Comparison of ENCODE assay signal across 8 cellular contexts in the genomic region with DNA sequence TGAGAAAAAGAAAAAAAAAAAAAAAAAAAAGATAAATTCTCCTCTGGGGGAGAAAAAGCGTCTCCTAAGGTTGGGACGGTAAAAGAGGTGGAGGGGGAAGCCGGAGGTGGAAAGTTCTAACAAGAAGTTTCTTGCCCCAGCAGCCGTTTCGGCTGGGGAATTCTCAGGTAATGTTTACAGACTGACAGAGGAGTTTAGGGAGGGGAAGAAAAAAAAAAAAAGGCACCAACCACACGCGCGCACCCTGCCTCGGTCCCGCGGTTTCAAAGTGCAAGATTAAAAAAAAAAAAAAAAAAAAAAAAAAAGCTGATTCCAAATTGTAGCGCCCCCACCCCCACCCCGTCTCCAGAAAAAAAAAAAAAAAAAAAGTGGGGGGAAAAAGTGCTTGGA. TPM values are rescaled to one million over a fixed set of nuclear protein-coding genes. Genes with fewer than 3 reads are reported as not detected.
DNase-seq lines count a peak whose midpoint lies in the region; ATAC-seq, FAIRE-seq and TF ChIP-seq lines count a peak whose summit lies in the region.

No MANE protein-coding gene starts in this region.

- WGBS in adrenal gland, 4 donors = 0% methylated on average over 11 to 13 of the region's 13 CpGs
- under 1% methylated on average over 13 of the region's 13 CpGs for WGBS in HepG2 (ENCODE audit: low lambda C conversion rate)
- 0% methylated on average over 13 of the region's 13 CpGs for WGBS in suprapubic skin

- H3K9ac ChIP-seq in HepG2 (ENCODE audit: insufficient read depth, low read depth, low read length) = peak overlapping the region; percentile 97

- H3K4me1 ChIP-seq in adrenal gland (replicated peaks in 1 of 2) (peaks cover 17 to 58% of the 10 kb centered on the region in 2 donors), HepG2 (ENCODE audit: insufficient read depth, low read length) (peaks cover 60% of the 10 kb centered on the region), suprapubic skin (peaks cover 76% of the 10 kb centered on the region)

- no peak for FAIRE-seq in HepG2 (lab: Jason Lieb, UNC)

- H3K4me3 ChIP-seq in AG04449 (ENCODE audit: low read depth, low read length) (peak overlapping the region; percentile 82), MG63 (peak overlapping the region; percentile 94), adrenal gland (peak overlapping the region in 3 of 4 donors; percentile 22 to 67 (median 67)), HepG2 (replicated peaks in 1 of 3; ENCODE audit: insufficient read depth in 1 of 3, low read depth in 2 of 3, low read length in 3 of 3) (peak overlapping the region; percentile 91 to 97 (median 94)), suprapubic skin (peak overlapping the region; percentile 87)

- ATAC-seq in HepG2 (no peak), GM18867 (IDR thresholded peaks at IDR 0.05; ENCODE audit: unreplicated experiment) (no peak), omental fat pad (ENCODE audit: low FRiP score) (no peak)

- no TSS peak for BruUV-seq in HepG2 (replicated peaks; lab: Mats Ljungman, UMichigan)

- peaks cover 8% of the 10 kb centered on the region for H4K20me1 ChIP-seq in HepG2 (ENCODE audit: insufficient read depth, low read length)

- in situ Hi-C loops in HepG2 (cut with HindIII; ENCODE audit: extremely low pct_ligation_motif_present, low pct_unique_long_range_greater_than_20kb) = loop anchor here (5.0 kb wide), 2 partner anchors 65 to 90 kb away; no protein-coding TSS in a partner anchor

- no peak for TF ChIP-seq RAD21 in HepG2 (CRISPR knock-in tag; IDR thresholded peaks at IDR 0.05)

- intact Hi-C loops in adrenal gland (cut with DNase I) (loop anchor here (10.0 kb wide), 2 partner anchors 73 to 303 kb away; no protein-coding TSS in a partner anchor), HepG2 (cut with micrococcal nuclease; ENCODE audit: unreplicated experiment) (loop anchor here (5.0 kb wide), 1 partner anchor 140 kb away; no protein-coding TSS in a partner anchor)

- H3K27me3 ChIP-seq in MG63 (no peaks in the 10 kb centered on the region), adrenal gland (no peaks in the 10 kb centered on the region), HepG2 (ENCODE audit: control insufficient read depth in 1 of 2, insufficient read depth in 2 of 2, low read length in 2 of 2) (peaks cover 0 to 3% of the 10 kb centered on the region in 2 experiments; a peak in 1 of 5 replicates), suprapubic skin (no peaks in the 10 kb centered on the region)

- CTCF ChIA-PET in AG04449 (lab: Yijun Ruan, JAX) (interaction anchor here (1.0 to 7.7 kb wide), 11 partner anchors 14 to 594 kb away, joined by 3 to 86 read pairs (median 5); no protein-coding TSS in a partner anchor), HepG2 (lab: Yijun Ruan, JAX; ENCODE audit: low intra/inter-chr PET ratio, low total read pairs) (no interaction called here)

- H3K9me3 ChIP-seq in MG63 (no peaks in the 10 kb centered on the region), adrenal gland (replicated peaks in 1 of 3) (no peaks in the 10 kb centered on the region), HepG2 (ENCODE audit: low read length) (no peaks in the 10 kb centered on the region), suprapubic skin (no peaks in the 10 kb centered on the region)

- TF ChIP-seq EP300 in HepG2 (IDR thresholded peaks at IDR 0.05; ENCODE audit: low read depth in 2 of 2, low read length in 2 of 2) (no peak), HepG2 (CRISPR knock-in tag; IDR thresholded peaks at IDR 0.05; ENCODE audit: borderline replicate concordance) (no peak), suprapubic skin (IDR thresholded peaks at IDR 0.05) (no peak)

- H2AFZ ChIP-seq in HepG2 (ENCODE audit: low read length) = no peak overlapping the region

- peaks cover 40% of the 10 kb centered on the region for H3K36me3 ChIP-seq in MG63
- H3K36me3 ChIP-seq in adrenal gland (replicated peaks in 1 of 2) = no peaks in the 10 kb centered on the region
- H3K36me3 ChIP-seq in HepG2 (replicated peaks in 1 of 2; ENCODE audit: control insufficient read depth in 1 of 2, insufficient read depth in 2 of 2, low read length in 2 of 2) = peaks cover 4 to 13% of the 10 kb centered on the region in 2 experiments; a peak in 4 of 5 replicates
- peaks cover 5% of the 10 kb centered on the region for H3K36me3 ChIP-seq in suprapubic skin

- peak overlapping the region in 4 of 5 donors; percentile 76 to 94 (median 85) for H3K27ac ChIP-seq in adrenal gland
- H3K27ac ChIP-seq in HepG2 (ENCODE audit: extremely low read length, insufficient read depth, low read length) = peak overlapping the region; percentile 94
- H3K27ac ChIP-seq in suprapubic skin = peak overlapping the region; percentile 94

- H3K79me2 ChIP-seq in HepG2 (ENCODE audit: insufficient read depth, low read length) = peaks cover 57% of the 10 kb centered on the region

- TF ChIP-seq CTCF in AG04449 (IDR thresholded peaks at IDR 0.05; ENCODE audit: insufficient read depth, low read length, missing control alignments) (no peak), adrenal gland (IDR thresholded peaks at IDR 0.05) (no peak), HepG2 (CRISPR knock-in tag; IDR thresholded peaks at IDR 0.05) (no peak), suprapubic skin (IDR thresholded peaks at IDR 0.05) (no peak), omental fat pad (IDR thresholded peaks at IDR 0.05) (no peak)

- POLR2A ChIA-PET in AG04449 (lab: Yijun Ruan, JAX) (interaction anchor here (0.5 to 3.1 kb wide), 2 partner anchors 22 to 305 kb away, joined by 3 to 25 read pairs; no protein-coding TSS in a partner anchor), HepG2 (lab: Yijun Ruan, JAX) (interaction anchor here (0.6 to 10.1 kb wide), 20 partner anchors 15 to 342 kb away, joined by 3 to 357 read pairs (median 14); no protein-coding TSS in a partner anchor)

- no peak for DNase-seq in AG04449 (ENCODE audit: low read depth, low spot score)
- no peak for DNase-seq in MG63
- no peak for DNase-seq in adrenal gland
- peak; percentile 36 for DNase-seq in HepG2 (ENCODE audit: low spot score)
- DNase-seq in suprapubic skin (ENCODE audit: low spot score in 2 of 2) = no peak
- DNase-seq in NCI-H1048 (lab: John Stamatoyannopoulos, UW) = no peak
- no peak for DNase-seq in omental fat pad (ENCODE audit: low spot score)

- TF ChIP-seq POLR2A in adrenal gland (IDR thresholded peaks at IDR 0.05) = no peak
- no peak for TF ChIP-seq POLR2A in HepG2 (IDR thresholded peaks at IDR 0.05; ENCODE audit: insufficient read depth in 1 of 2, low read depth in 2 of 2, low read length in 2 of 2)
- TF ChIP-seq POLR2A in suprapubic skin (IDR thresholded peaks at IDR 0.05) = no peak

- H3K4me2 ChIP-seq in HepG2 (ENCODE audit: low read depth, low read length) = peak overlapping the region; percentile 87

RNA-seq across cellular contexts. Expression of a gene that starts 0.5 kb away (rescaled TPM):
- total RNA-seq in MG63 (2014; rRNA removed; shearing (Covaris generic); ENCODE audit: low replicate concordance) = 229 and 317 TPM in 2 replicates
- total RNA-seq in adrenal gland (10 to 100 TPM; 15.3 to 72.4 (median 41.3) TPM), HepG2 (2016; rRNA removed; fragmentation: Illumina TruSeq; extraction: Trizol) (30.5 and 48.5 TPM in 2 replicates), suprapubic skin (10 to 100 TPM; 73.3 to 86.9 (median 80.2) TPM), omental fat pad (100 to 1,000 TPM; 175 to 342 (median 227) TPM)
- polyA plus RNA-seq in adrenal gland (10 to 100 TPM in 2 of 3 donors, 1 to 10 TPM in 1; 7.7 to 44.2 (median 44.2) TPM), HepG2 (2011; rRNA removed) (90.5 and 107 TPM in 2 replicates)
- total RNA-seq in HepG2 (2016; cell fraction: cytosol; rRNA removed; fragmentation: Illumina TruSeq; extraction: Trizol; ENCODE audit: low read depth) = 25.5 and 27.3 TPM in 2 replicates
- total RNA-seq in HepG2 (2016; cell fraction: insoluble cytoplasmic fraction; rRNA removed; fragmentation: Illumina TruSeq; extraction: Trizol) = 26.6 and 52.7 TPM in 2 replicates
- 29.7 and 30.7 TPM in 2 replicates for total RNA-seq in HepG2 (2016; cell fraction: membrane; rRNA removed; fragmentation: Illumina TruSeq; extraction: Trizol)
- 41.7 and 48.7 TPM in 2 replicates for total RNA-seq in HepG2 (2016; cell fraction: nucleus; rRNA removed; fragmentation: Illumina TruSeq; extraction: Trizol)
- polyA plus RNA-seq in HepG2 (2011; cell fraction: cytosol; rRNA removed) = 85.8 and 93.3 TPM in 2 replicates
- polyA plus RNA-seq in HepG2 (2011; cell fraction: nucleus; rRNA removed) = 96.4 and 100 TPM in 2 replicates
- polyA plus RNA-seq in HepG2 (2012) = 60.3 and 66.6 TPM in 2 replicates
- polyA plus RNA-seq in HepG2 (2016; cell fraction: cytosol; fragmentation: Illumina TruSeq; extraction: Trizol; ENCODE audit: low read depth) = 7.8 TPM in 2 replicates
- polyA plus RNA-seq in HepG2 (2016; cell fraction: insoluble cytoplasmic fraction; fragmentation: Illumina TruSeq; extraction: Trizol; ENCODE audit: low read depth) = 18.9 and 21.8 TPM in 2 replicates
- polyA plus RNA-seq in HepG2 (2016; cell fraction: membrane; fragmentation: Illumina TruSeq; extraction: Trizol; ENCODE audit: low read depth) = 13.0 and 14.3 TPM in 2 replicates
- 64.9 and 66.2 TPM in 2 replicates for polyA plus RNA-seq in HepG2 (2016; cell fraction: nucleus; fragmentation: Illumina TruSeq; extraction: Trizol; ENCODE audit: insufficient read depth, low read depth)
- 17.4 and 446 TPM in 2 replicates for polyA minus RNA-seq in HepG2 (2011; rRNA and poly(A)+ RNA removed; ENCODE audit: low replicate concordance)
- 107 and 116 TPM in 2 replicates for polyA minus RNA-seq in HepG2 (2011; cell fraction: cytosol; rRNA and poly(A)+ RNA removed)
- polyA minus RNA-seq in HepG2 (2011; cell fraction: nucleus; rRNA and poly(A)+ RNA removed) = 65.1 and 73.6 TPM in 2 replicates

RNA-seq across cellular contexts. Expression of a gene that starts 26.4 kb away (rescaled TPM):
- total RNA-seq in MG63 (2014; rRNA removed; shearing (Covaris generic); ENCODE audit: low replicate concordance) = not detected in 2 replicates
- total RNA-seq in adrenal gland (not detected), HepG2 (2016; rRNA removed; fragmentation: Illumina TruSeq; extraction: Trizol) (not detected in 2 replicates), suprapubic skin (not detected), omental fat pad (under 1 TPM in 1 of 4 donors, not detected in 3; 0.28 TPM)
- polyA plus RNA-seq in adrenal gland (under 1 TPM in 2 of 3 donors, not detected in 1; 0.10 to 0.16 TPM), HepG2 (2011; rRNA removed) (not detected in 2 replicates)
- not detected in 2 replicates for total RNA-seq in HepG2 (2016; cell fraction: cytosol; rRNA removed; fragmentation: Illumina TruSeq; extraction: Trizol; ENCODE audit: low read depth)
- total RNA-seq in HepG2 (2016; cell fraction: insoluble cytoplasmic fraction; rRNA removed; fragmentation: Illumina TruSeq; extraction: Trizol) = not detected in 2 replicates
- not detected in 2 replicates for total RNA-seq in HepG2 (2016; cell fraction: membrane; rRNA removed; fragmentation: Illumina TruSeq; extraction: Trizol)
- total RNA-seq in HepG2 (2016; cell fraction: nucleus; rRNA removed; fragmentation: Illumina TruSeq; extraction: Trizol) = not detected in 2 replicates
- not detected in 2 replicates for polyA plus RNA-seq in HepG2 (2011; cell fraction: cytosol; rRNA removed)
- not detected in 2 replicates for polyA plus RNA-seq in HepG2 (2011; cell fraction: nucleus; rRNA removed)
- not detected in 2 replicates for polyA plus RNA-seq in HepG2 (2012)
- polyA plus RNA-seq in HepG2 (2016; cell fraction: cytosol; fragmentation: Illumina TruSeq; extraction: Trizol; ENCODE audit: low read depth) = not detected in 2 replicates
- not detected in 2 replicates for polyA plus RNA-seq in HepG2 (2016; cell fraction: insoluble cytoplasmic fraction; fragmentation: Illumina TruSeq; extraction: Trizol; ENCODE audit: low read depth)
- polyA plus RNA-seq in HepG2 (2016; cell fraction: membrane; fragmentation: Illumina TruSeq; extraction: Trizol; ENCODE audit: low read depth) = not detected in 2 replicates
- not detected in 2 replicates for polyA plus RNA-seq in HepG2 (2016; cell fraction: nucleus; fragmentation: Illumina TruSeq; extraction: Trizol; ENCODE audit: insufficient read depth, low read depth)
- not detected in 2 replicates for polyA minus RNA-seq in HepG2 (2011; rRNA and poly(A)+ RNA removed; ENCODE audit: low replicate concordance)
- polyA minus RNA-seq in HepG2 (2011; cell fraction: cytosol; rRNA and poly(A)+ RNA removed) = not detected in 2 replicates
- not detected in 2 replicates for polyA minus RNA-seq in HepG2 (2011; cell fraction: nucleus; rRNA and poly(A)+ RNA removed)
